Comparison of ENCODE assay signal across 2 cellular contexts in the genomic region with DNA sequence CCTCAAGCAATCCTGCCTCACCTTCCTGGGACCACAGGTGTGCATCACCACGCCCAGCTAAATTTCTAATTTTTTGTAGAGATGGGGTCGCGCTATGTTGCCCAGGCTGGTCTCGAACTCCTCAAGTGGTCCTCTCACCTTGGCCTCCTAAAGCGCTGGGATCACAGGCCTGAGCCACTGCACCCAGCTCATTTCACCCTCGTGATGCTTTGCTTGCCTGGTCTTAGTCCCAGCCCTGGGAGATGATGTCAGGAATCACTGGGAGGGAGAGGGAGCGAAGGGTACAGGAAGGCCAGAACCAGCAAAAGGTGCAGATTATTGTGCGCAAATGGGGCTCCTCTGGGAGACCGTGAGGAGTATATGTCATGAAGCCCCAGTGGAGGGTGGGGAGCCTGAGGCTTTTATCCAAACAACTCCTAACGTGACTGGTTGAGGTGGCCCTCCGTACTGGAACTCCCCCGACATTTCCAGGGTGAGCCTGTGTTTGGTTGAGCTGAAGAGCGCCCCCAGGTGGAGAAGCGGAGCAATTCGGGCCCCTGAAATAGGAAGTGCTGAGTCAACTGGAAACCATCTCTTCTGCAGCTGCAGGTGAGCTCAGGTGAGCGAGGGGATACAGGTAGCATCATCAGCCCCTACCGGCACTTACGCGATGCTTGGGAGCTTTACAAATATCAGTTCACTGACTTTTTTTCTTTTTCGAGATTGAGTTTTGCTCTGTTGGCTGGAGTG.
TF ChIP-seq lines count a peak whose summit lies in the region.

No MANE protein-coding gene starts in this region.

TF ChIP-seq in IMR-90, 13 proteins besides CTCF, POLR2A, EP300 and RAD21:
- TF ChIP-seq FOS (IDR thresholded peaks at IDR 0.05; ENCODE audit: low read depth, low read length) (no peak), MAFK (IDR thresholded peaks at IDR 0.05; ENCODE audit: low read depth, low read length) (peak; percentile 79), SMC3 (IDR thresholded peaks at IDR 0.05; ENCODE audit: low read depth, low read length) (peak; percentile 39; the same call in 1 of the 2 replicates)
- TF ChIP-seq, protein P1, sequence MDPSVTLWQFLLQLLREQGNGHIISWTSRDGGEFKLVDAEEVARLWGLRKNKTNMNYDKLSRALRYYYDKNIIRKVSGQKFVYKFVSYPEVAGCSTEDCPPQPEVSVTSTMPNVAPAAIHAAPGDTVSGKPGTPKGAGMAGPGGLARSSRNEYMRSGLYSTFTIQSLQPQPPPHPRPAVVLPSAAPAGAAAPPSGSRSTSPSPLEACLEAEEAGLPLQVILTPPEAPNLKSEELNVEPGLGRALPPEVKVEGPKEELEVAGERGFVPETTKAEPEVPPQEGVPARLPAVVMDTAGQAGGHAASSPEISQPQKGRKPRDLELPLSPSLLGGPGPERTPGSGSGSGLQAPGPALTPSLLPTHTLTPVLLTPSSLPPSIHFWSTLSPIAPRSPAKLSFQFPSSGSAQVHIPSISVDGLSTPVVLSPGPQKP (IDR thresholded peaks at IDR 0.05; ENCODE audit: borderline replicate concordance, low read depth, low read length), result no peak

TF ChIP-seq in GM12878, 131 proteins besides CTCF, POLR2A, EP300 and RAD21:
- TF ChIP-seq TARDBP (IDR thresholded peaks at IDR 0.05; ENCODE audit: borderline replicate concordance) (no peak), ATF7 (IDR thresholded peaks at IDR 0.05; ENCODE audit: low read depth) (no peak), HDGF (IDR thresholded peaks at IDR 0.05) (no peak), GATAD2B (conservative IDR thresholded peaks at IDR 0.05; ENCODE audit: low read depth) (no peak), SMC3 (IDR thresholded peaks at IDR 0.05; ENCODE audit: borderline replicate concordance, low read length) (no peak; the same call in 1 of the 2 replicates), MYC (IDR thresholded peaks at IDR 0.05; ENCODE audit: insufficient read depth, insufficient read length, insufficient replicate concordance, low read length, severe bottlenecking) (no peak), NFYA (IDR thresholded peaks at IDR 0.05; ENCODE audit: borderline replicate concordance, low read depth, low read length) (no peak), LARP7 (IDR thresholded peaks at IDR 0.05) (no peak), NFXL1 (IDR thresholded peaks at IDR 0.05; ENCODE audit: borderline replicate concordance) (no peak), POLR2AphosphoS2 (IDR thresholded peaks at IDR 0.05; ENCODE audit: low read depth, low read length) (no peak), SMAD1 (IDR thresholded peaks at IDR 0.05; ENCODE audit: low read depth, partially characterized antibody) (no peak), IKZF1 (conservative IDR thresholded peaks at IDR 0.05) (0 out of 2 replicates have a peak, but pooled peaks have one; percentile 23), STAT3 (IDR thresholded peaks at IDR 0.05; ENCODE audit: low read depth, low read length) (no peak), ZBED1 (IDR thresholded peaks at IDR 0.05; ENCODE audit: borderline replicate concordance) (no peak), ETV6 (conservative IDR thresholded peaks at IDR 0.05 in 1 of 2, IDR thresholded peaks at IDR 0.05 in 1 of 2; ENCODE audit: borderline replicate concordance in 1 of 2, low read depth in 1 of 2) (peak in 1 of 2 experiments; percentile 61; a peak in 1 of 4 replicates), ZNF217 (IDR thresholded peaks at IDR 0.05) (no peak), TCF12 (IDR thresholded peaks at IDR 0.05; ENCODE audit: low read depth, low read length) (peak; percentile 44; the same call in 1 of the 2 replicates), HDAC2 (IDR thresholded peaks at IDR 0.05) (no peak), BHLHE40 (IDR thresholded peaks at IDR 0.05; ENCODE audit: borderline replicate concordance in 1 of 2, low read depth in 2 of 2, low read length in 1 of 2) (peak in 1 of 2 experiments; percentile 28; a peak in 1 of 4 replicates), KLF5 (IDR thresholded peaks at IDR 0.05; ENCODE audit: partially characterized antibody) (no peak), POLR2AphosphoS5 (IDR thresholded peaks at IDR 0.05; ENCODE audit: low read length) (no peak), RB1 (IDR thresholded peaks at IDR 0.05; ENCODE audit: borderline replicate concordance) (no peak), NFIC (IDR thresholded peaks at IDR 0.05; ENCODE audit: low read depth, low read length) (no peak), SPI1 (IDR thresholded peaks at IDR 0.05; ENCODE audit: borderline replicate concordance, insufficient read depth, low read depth, low read length) (peak; percentile 79), CBFB (IDR thresholded peaks at IDR 0.05; ENCODE audit: low read depth) (no peak), FOXK2 (IDR thresholded peaks at IDR 0.05) (no peak), SIN3A (IDR thresholded peaks at IDR 0.05; ENCODE audit: low read depth, low read length) (no peak), JUNB (IDR thresholded peaks at IDR 0.05) (peak; percentile 69), IRF4 (IDR thresholded peaks at IDR 0.05; ENCODE audit: low read depth, low read length) (peak; percentile 66; the same call in 1 of the 2 replicates)
- TF ChIP-seq, protein P2, sequence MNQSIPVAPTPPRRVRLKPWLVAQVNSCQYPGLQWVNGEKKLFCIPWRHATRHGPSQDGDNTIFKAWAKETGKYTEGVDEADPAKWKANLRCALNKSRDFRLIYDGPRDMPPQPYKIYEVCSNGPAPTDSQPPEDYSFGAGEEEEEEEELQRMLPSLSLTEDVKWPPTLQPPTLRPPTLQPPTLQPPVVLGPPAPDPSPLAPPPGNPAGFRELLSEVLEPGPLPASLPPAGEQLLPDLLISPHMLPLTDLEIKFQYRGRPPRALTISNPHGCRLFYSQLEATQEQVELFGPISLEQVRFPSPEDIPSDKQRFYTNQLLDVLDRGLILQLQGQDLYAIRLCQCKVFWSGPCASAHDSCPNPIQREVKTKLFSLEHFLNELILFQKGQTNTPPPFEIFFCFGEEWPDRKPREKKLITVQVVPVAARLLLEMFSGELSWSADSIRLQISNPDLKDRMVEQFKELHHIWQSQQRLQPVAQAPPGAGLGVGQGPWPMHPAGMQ (IDR thresholded peaks at IDR 0.05; ENCODE audit: borderline replicate concordance), result no peak
- TF ChIP-seq, protein P3, sequence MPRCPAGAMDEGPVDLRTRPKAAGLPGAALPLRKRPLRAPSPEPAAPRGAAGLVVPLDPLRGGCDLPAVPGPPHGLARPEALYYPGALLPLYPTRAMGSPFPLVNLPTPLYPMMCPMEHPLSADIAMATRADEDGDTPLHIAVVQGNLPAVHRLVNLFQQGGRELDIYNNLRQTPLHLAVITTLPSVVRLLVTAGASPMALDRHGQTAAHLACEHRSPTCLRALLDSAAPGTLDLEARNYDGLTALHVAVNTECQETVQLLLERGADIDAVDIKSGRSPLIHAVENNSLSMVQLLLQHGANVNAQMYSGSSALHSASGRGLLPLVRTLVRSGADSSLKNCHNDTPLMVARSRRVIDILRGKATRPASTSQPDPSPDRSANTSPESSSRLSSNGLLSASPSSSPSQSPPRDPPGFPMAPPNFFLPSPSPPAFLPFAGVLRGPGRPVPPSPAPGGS (IDR thresholded peaks at IDR 0.05; ENCODE audit: borderline replicate concordance, insufficient read depth, low read depth, low read length, poor library complexity, severe bottlenecking), result no peak
- TF ChIP-seq, protein P4, sequence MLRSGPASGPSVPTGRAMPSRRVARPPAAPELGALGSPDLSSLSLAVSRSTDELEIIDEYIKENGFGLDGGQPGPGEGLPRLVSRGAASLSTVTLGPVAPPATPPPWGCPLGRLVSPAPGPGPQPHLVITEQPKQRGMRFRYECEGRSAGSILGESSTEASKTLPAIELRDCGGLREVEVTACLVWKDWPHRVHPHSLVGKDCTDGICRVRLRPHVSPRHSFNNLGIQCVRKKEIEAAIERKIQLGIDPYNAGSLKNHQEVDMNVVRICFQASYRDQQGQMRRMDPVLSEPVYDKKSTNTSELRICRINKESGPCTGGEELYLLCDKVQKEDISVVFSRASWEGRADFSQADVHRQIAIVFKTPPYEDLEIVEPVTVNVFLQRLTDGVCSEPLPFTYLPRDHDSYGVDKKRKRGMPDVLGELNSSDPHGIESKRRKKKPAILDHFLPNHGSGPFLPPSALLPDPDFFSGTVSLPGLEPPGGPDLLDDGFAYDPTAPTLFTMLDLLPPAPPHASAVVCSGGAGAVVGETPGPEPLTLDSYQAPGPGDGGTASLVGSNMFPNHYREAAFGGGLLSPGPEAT (IDR thresholded peaks at IDR 0.05; ENCODE audit: low read depth), result no peak
- TF ChIP-seq, protein P5, sequence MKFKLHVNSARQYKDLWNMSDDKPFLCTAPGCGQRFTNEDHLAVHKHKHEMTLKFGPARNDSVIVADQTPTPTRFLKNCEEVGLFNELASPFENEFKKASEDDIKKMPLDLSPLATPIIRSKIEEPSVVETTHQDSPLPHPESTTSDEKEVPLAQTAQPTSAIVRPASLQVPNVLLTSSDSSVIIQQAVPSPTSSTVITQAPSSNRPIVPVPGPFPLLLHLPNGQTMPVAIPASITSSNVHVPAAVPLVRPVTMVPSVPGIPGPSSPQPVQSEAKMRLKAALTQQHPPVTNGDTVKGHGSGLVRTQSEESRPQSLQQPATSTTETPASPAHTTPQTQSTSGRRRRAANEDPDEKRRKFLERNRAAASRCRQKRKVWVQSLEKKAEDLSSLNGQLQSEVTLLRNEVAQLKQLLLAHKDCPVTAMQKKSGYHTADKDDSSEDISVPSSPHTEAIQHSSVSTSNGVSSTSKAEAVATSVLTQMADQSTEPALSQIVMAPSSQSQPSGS (IDR thresholded peaks at IDR 0.05; ENCODE audit: low read length), result no peak
- TF ChIP-seq, protein P6, sequence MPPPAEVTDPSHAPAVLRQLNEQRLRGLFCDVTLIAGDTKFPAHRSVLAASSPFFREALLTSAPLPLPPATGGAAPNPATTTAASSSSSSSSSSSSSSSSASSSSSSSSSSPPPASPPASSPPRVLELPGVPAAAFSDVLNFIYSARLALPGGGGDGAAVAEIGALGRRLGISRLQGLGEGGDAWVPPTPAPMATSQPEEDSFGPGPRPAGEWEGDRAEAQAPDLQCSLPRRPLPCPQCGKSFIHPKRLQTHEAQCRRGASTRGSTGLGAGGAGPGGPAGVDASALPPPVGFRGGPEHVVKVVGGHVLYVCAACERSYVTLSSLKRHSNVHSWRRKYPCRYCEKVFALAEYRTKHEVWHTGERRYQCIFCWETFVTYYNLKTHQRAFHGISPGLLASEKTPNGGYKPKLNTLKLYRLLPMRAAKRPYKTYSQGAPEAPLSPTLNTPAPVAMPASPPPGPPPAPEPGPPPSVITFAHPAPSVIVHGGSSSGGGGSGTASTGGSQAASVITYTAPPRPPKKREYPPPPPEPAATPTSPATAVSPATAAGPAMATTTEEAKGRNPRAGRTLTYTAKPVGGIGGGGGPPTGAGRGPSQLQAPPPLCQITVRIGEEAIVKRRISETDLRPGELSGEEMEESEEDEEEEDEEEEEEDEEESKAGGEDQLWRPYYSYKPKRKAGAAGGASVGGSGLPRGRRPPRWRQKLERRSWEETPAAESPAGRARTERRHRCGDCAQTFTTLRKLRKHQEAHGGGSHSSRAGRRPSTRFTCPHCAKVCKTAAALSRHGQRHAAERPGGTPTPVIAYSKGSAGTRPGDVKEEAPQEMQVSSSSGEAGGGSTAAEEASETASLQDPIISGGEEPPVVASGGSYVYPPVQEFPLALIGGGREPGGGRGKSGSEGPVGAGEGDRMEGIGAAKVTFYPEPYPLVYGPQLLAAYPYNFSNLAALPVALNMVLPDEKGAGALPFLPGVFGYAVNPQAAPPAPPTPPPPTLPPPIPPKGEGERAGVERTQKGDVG (CRISPR knock-in tag; IDR thresholded peaks at IDR 0.05), result no peak
- TF ChIP-seq, protein P7, sequence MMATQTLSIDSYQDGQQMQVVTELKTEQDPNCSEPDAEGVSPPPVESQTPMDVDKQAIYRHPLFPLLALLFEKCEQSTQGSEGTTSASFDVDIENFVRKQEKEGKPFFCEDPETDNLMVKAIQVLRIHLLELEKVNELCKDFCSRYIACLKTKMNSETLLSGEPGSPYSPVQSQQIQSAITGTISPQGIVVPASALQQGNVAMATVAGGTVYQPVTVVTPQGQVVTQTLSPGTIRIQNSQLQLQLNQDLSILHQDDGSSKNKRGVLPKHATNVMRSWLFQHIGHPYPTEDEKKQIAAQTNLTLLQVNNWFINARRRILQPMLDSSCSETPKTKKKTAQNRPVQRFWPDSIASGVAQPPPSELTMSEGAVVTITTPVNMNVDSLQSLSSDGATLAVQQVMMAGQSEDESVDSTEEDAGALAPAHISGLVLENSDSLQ (IDR thresholded peaks at IDR 0.05), result no peak
TF ChIP-seq in GM12878: peak in this region for 7.
